16 cellular contexts compared by ENCODE assay signal in the genomic region with DNA sequence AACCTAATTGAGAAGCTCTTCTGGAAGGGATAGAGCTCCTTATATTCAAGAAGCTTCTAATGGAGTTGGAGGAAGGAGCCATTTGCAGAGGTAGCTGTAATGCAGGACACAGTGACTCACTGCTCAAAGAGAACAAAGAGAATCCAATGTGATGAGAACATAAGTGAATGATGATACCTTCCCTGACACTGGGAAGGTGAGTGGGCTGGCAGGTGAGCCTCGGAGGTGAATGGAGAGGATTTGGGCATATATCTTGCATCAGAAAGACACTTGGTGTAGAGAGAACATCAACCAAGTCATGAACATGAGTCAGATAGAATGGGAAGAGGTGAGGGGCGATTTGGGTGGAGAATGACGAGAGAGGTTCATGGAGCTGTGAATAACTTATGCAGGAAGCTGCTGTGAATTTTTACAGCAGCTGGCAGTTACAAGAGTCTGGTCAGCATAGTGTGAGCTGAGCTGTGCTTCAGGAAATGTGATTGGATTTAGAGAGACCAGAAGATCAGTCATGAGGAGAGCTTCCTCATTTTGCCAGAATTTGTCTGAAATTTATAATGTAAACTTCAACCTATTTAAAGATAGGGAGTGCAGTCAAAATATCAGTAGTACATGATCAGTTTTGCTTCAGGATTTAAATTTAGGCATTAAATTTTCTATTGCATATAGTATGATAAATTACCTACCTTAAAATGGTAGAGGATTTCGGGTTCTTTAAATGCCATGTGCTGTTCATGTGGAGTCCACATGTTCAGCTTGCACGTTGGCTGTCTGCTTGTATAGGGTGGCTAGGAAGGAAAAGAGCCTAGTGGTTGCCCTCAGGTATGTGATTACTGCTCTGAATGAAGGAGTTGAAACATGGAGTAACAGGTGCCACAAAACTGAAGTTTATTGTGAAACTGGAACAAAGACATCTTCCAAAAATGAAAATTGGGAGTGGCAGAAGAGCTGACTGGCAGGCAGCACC. TPM values are rescaled to one million over a fixed set of nuclear protein-coding genes. Genes with fewer than 3 reads are reported as not detected.
A peak's percentile ranks its signal among the peaks of the same experiment; 100 is the strongest.
DNase-seq lines count a peak whose midpoint lies in the region; ATAC-seq and TF ChIP-seq lines count a peak whose summit lies in the region.
"Had no signal": no experiment of that assay in that cellular context is flagged by ENCODE, and none has a peak within 500 bp of the region (broad histone marks: within the 10 kb centered on the region; RNA-seq: fewer than 3 reads in every experiment).

No MANE protein-coding gene starts in this region.

- peak overlapping the region; percentile 74 for H3K27ac Mint-ChIP-seq in endothelial cell (ENCODE audit: unreplicated experiment)
- H3K27ac Mint-ChIP-seq: effector memory CD8-positive, alpha-beta T cell had no signal

- H3K9me3 Mint-ChIP-seq in endothelial cell (ENCODE audit: unreplicated experiment): no peaks in the 10 kb centered on the region
- H3K9me3 Mint-ChIP-seq: CD4-positive, alpha-beta memory T cell; effector memory CD8-positive, alpha-beta T cell; naive B cell had no signal

- no peak overlapping the region for H3K4me3 ChIP-seq in NB4 (ENCODE audit: low read depth, low read length)
- H3K4me3 ChIP-seq: ascending aorta had no signal

- no peak for TF ChIP-seq POLR2A in NB4 (IDR thresholded peaks at IDR 0.05; ENCODE audit: extremely low read depth, insufficient read length)

- H3K36me3 Mint-ChIP-seq in endothelial cell (ENCODE audit: low read depth, unreplicated experiment): peaks cover 22% of the 10 kb centered on the region

- TF ChIP-seq CTCF in NB4 (IDR thresholded peaks at IDR 0.05; ENCODE audit: low read depth, low read length) (no peak), endothelial cell (IDR thresholded peaks at IDR 0.05; ENCODE audit: unreplicated experiment) (no peak), omental fat pad (IDR thresholded peaks at IDR 0.05) (no peak)

- H3K4me1 Mint-ChIP-seq in endothelial cell (ENCODE audit: unreplicated experiment): peaks cover 11% of the 10 kb centered on the region
- H3K4me1 Mint-ChIP-seq: CD4-positive, alpha-beta memory T cell had no signal

- no peaks in the 10 kb centered on the region for H3K27me3 Mint-ChIP-seq in endothelial cell (ENCODE audit: unreplicated experiment)

- DNase-seq in GF-D8 (lab: John Stamatoyannopoulos, UW) (peak; percentile 44), NB4 (ENCODE audit: low read depth) (peak; percentile 45), endothelial cell (ENCODE audit: low spot score) (no peak), omental fat pad (ENCODE audit: low spot score) (no peak), NCI-H1436 (lab: John Stamatoyannopoulos, UW) (no peak), NCI-H524 treated with DMSO at 0.1 percent for 48 hours (lab: John Stamatoyannopoulos, UW) (no peak)
- DNase-seq: activated T-cell treated with anti-CD3 and anti-CD28 coated beads, Interleukin-2, amount 50 U/mL, for 48 hours; CD4-positive, alpha-beta memory T cell; effector memory CD8-positive, alpha-beta T cell; naive B cell; NCI-H226; SHP77 treated with DMSO at 0.1 percent for 48 hours had no signal

- no peak overlapping the region for H3K4me3 Mint-ChIP-seq in endothelial cell (ENCODE audit: unreplicated experiment)
- H3K4me3 Mint-ChIP-seq: CD4-positive, alpha-beta memory T cell; effector memory CD8-positive, alpha-beta T cell; naive B cell had no signal

- ATAC-seq in omental fat pad (ENCODE audit: low FRiP score) (peak; percentile 44), GM21825 (IDR thresholded peaks at IDR 0.05; ENCODE audit: unreplicated experiment) (no peak), GM19455 (IDR thresholded peaks at IDR 0.05; ENCODE audit: unreplicated experiment) (no peak)
- ATAC-seq: activated CD4-positive, CD25-positive, alpha-beta regulatory T cell treated with anti-CD3 and anti-CD28 coated beads, Interleukin-2, amount 50 U/mL, for 24 hours; effector memory CD8-positive, alpha-beta T cell had no signal

RNA-seq across cellular contexts. Expression of gene KIF25, which starts 59.2 kb away (rescaled TPM):
- total RNA-seq in endothelial cell (ENCODE audit: unreplicated experiment) (not detected), omental fat pad (under 1 TPM in 2 of 4 donors, not detected in 2; 0.38 to 0.60 TPM)
- total RNA-seq: ascending aorta; CD4-positive, alpha-beta memory T cell had no signal

Comparison
In these comparisons a context has a peak if more than half of its experiments do, and no peak if none do; other contexts are left out.
1. DNase-seq: peak in GF-D8 (single experiment) and NB4 (single experiment); none in endothelial cell (single experiment), omental fat pad (single experiment), NCI-H1436 (single experiment) and NCI-H524 treated with DMSO at 0.1 percent for 48 hours (single experiment).